Comparison of ENCODE assay signal across 27 cellular contexts in the genomic region with DNA sequence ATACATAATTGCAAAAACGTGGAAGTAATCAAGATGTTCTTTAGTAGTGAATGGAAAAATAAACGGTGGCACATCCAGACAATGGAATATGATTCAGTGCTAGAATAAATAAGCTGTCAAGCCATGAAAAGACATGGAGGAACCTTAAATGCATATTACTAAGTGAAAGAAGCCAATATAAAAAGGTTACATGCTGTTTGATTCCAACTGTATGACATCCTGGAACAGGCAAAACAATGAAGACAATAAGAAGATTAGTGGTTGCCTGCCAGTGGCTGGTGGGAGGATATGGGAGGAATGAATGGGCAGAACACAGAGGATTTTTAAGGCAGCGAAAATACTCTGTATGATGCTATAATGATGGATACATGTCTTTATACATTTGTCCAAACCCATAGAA.
"Had no signal": no experiment of that assay in that cellular context is flagged by ENCODE, and none has a peak within 500 bp of the region (broad histone marks: within the 10 kb centered on the region; RNA-seq: fewer than 3 reads in every experiment).

No MANE protein-coding gene starts in this region.

- H3K4me1 Mint-ChIP-seq: activated naive CD4-positive, alpha-beta T cell treated with anti-CD3 and anti-CD28 coated beads, Interleukin-2, amount 10 ng/mL, durations not matched to agents 7 days and 5 days; activated naive CD8-positive, alpha-beta T cell treated with anti-CD3 and anti-CD28 coated beads for 36 hours had no signal

- H3K9me3 Mint-ChIP-seq: activated naive CD4-positive, alpha-beta T cell treated with anti-CD3 and anti-CD28 coated beads, Interleukin-2, amount 10 ng/mL, durations not matched to agents 7 days and 5 days; activated naive CD8-positive, alpha-beta T cell treated with anti-CD3 and anti-CD28 coated beads for 36 hours; activated T-helper 2 cell treated with anti-CD3 and anti-CD28 coated beads, Interferon-gamma antibody, Interleukin-2, Interleukin-4, amounts not matched to agents 10 μg/mL and 5 μg/mL and 100 μg/mL, durations not matched to agents 14 hours and 24 hours and 36 hours had no signal

- H3K36me3 Mint-ChIP-seq: activated naive CD4-positive, alpha-beta T cell treated with anti-CD3 and anti-CD28 coated beads, Interleukin-2, amount 10 ng/mL, durations not matched to agents 7 days and 5 days; activated naive CD8-positive, alpha-beta T cell treated with anti-CD3 and anti-CD28 coated beads for 36 hours had no signal

- H3K4me3 ChIP-seq: breast epithelium, K562, Peyer's patch, SJCRH30 had no signal

- H3K36me3 ChIP-seq: breast epithelium, Peyer's patch, SJCRH30, WERI-Rb-1 had no signal

- H3K27me3 ChIP-seq: breast epithelium, Peyer's patch, SJCRH30 had no signal

- DNase-seq: activated CD4-positive, alpha-beta T cell treated with anti-CD3 and anti-CD28 coated beads for 4 hours; activated CD8-positive, alpha-beta memory T cell treated with anti-CD3 and anti-CD28 coated beads, Interleukin-2, amount 50 U/mL, for 4 hours; activated CD8-positive, alpha-beta T cell treated with anti-CD3 and anti-CD28 coated beads for 36 hours; activated gamma-delta T cell treated with Interleukin-2 at 50 U/mL for 16 hours; activated naive CD4-positive, alpha-beta T cell treated with anti-CD3 and anti-CD28 coated beads, Interleukin-2, amount 10 ng/mL, durations not matched to agents 7 days and 5 days; activated naive CD8-positive, alpha-beta T cell treated with anti-CD3 and anti-CD28 coated beads for 36 hours; activated T-cell treated with anti-CD3 and anti-CD28 coated beads, Interleukin-2, amount 50 U/mL, for 72 hours; caudate nucleus; Karpas-422; MM.1S; NCI-H1105; NCI-H1436; NCI-H187 treated with DMSO at 0.1 percent for 48 hours; NCI-H2107; NCI-H446; NCI-H524; NCI-H748 treated with DMSO at 0.1 percent for 48 hours; OCI-M1; Peyer's patch; Right ventricle myocardium superior; SJCRH30; SK-N-SH; T-helper 1 cell; WERI-Rb-1 had no signal

- H3K27me3 Mint-ChIP-seq: activated naive CD4-positive, alpha-beta T cell treated with anti-CD3 and anti-CD28 coated beads, Interleukin-2, amount 10 ng/mL, durations not matched to agents 7 days and 5 days; activated naive CD8-positive, alpha-beta T cell treated with anti-CD3 and anti-CD28 coated beads for 36 hours had no signal

- H3K4me1 ChIP-seq: breast epithelium, Peyer's patch, SJCRH30 had no signal

- H3K9me3 ChIP-seq: breast epithelium, Peyer's patch, SJCRH30, SK-N-SH had no signal

- H3K27ac Mint-ChIP-seq: activated CD8-positive, alpha-beta T cell treated with anti-CD3 and anti-CD28 coated beads for 36 hours; activated naive CD4-positive, alpha-beta T cell treated with anti-CD3 and anti-CD28 coated beads, Interleukin-2, amount 10 ng/mL, durations not matched to agents 7 days and 5 days; activated naive CD8-positive, alpha-beta T cell treated with anti-CD3 and anti-CD28 coated beads for 36 hours; activated T-cell treated with anti-CD3 and anti-CD28 coated beads, Interleukin-2, amount 50 U/mL, for 72 hours; activated T-helper 2 cell treated with anti-CD3 and anti-CD28 coated beads, Interferon-gamma antibody, Interleukin-2, Interleukin-4, amounts not matched to agents 10 μg/mL and 5 μg/mL and 100 μg/mL, durations not matched to agents 14 hours and 24 hours and 36 hours had no signal

- H3K4me3 Mint-ChIP-seq: activated CD8-positive, alpha-beta T cell treated with anti-CD3 and anti-CD28 coated beads for 36 hours; activated naive CD4-positive, alpha-beta T cell treated with anti-CD3 and anti-CD28 coated beads, Interleukin-2, amount 10 ng/mL, durations not matched to agents 7 days and 5 days; activated naive CD8-positive, alpha-beta T cell treated with anti-CD3 and anti-CD28 coated beads for 36 hours; activated T-cell treated with anti-CD3 and anti-CD28 coated beads, Interleukin-2, amount 50 U/mL, for 72 hours had no signal
